8 cellular contexts compared by ENCODE assay signal in genomic region chr17:19317359-19318095, GRCh38. TPM values are rescaled to one million over a fixed set of nuclear protein-coding genes. Genes with fewer than 3 reads are reported as not detected.
A peak's percentile ranks its signal among the peaks of the same experiment; 100 is the strongest.
DNase-seq lines count a peak whose midpoint lies in the region; ATAC-seq lines count a peak whose summit lies in the region.

No MANE protein-coding gene starts in this region.

- ATAC-seq in GM18867 (IDR thresholded peaks at IDR 0.05; ENCODE audit: unreplicated experiment) (peak; percentile 59), left colon (peak; percentile 97)

- intact Hi-C loops in left colon (cut with DNase I, micrococcal nuclease), result no loop called here

- H3K27ac ChIP-seq in caudate nucleus (ENCODE audit: low read depth, low read length), result peak overlapping the region; percentile 90

- peak; percentile 86 for DNase-seq in NAMALWA (ENCODE audit: low spot score)
- peak in 59 of 61 donors; percentile 67 to 98 (median 92) for DNase-seq in caudate nucleus (lab: John Stamatoyannopoulos, UW)
- DNase-seq in left colon, result peak; percentile 87 to 89
- DNase-seq in superior temporal gyrus (ENCODE audit: extremely low spot score), result peak; percentile 89
- no peak for DNase-seq in HPDE6-E6E7 (ENCODE audit: extremely low spot score)
- DNase-seq in HuH-7 (ENCODE audit: low spot score), result no peak
- no peak for DNase-seq in NCI-H2107 (lab: John Stamatoyannopoulos, UW)

RNA-seq across cellular contexts. Expression of gene B9D1, which starts 45.0 kb away (rescaled TPM):
- total RNA-seq in left colon, result 1 to 10 TPM; 7.1 to 7.3 TPM

Comparison
In these comparisons a context has a peak if more than half of its experiments do, and no peak if none do; other contexts are left out.
1. DNase-seq: peak in NAMALWA (single experiment), caudate nucleus (59 of 61), left colon (2 of 2) and superior temporal gyrus (single experiment); none in HPDE6-E6E7 (single experiment), HuH-7 (single experiment) and NCI-H2107 (single experiment).